Comparison of ENCODE assay signal across 17 cellular contexts in genomic region chr2:237615631-237616249, GRCh38. TPM values are rescaled to one million over a fixed set of nuclear protein-coding genes. Genes with fewer than 3 reads are reported as not detected.
DNase-seq lines count a peak whose midpoint lies in the region; ATAC-seq and TF ChIP-seq lines count a peak whose summit lies in the region.
"Had no signal": no experiment of that assay in that cellular context is flagged by ENCODE, and none has a peak within 500 bp of the region (broad histone marks: within the 10 kb centered on the region; RNA-seq: fewer than 3 reads in every experiment).

No MANE protein-coding gene starts in this region.

- H3K4me3 Mint-ChIP-seq in activated CD4-positive, alpha-beta memory T cell treated with anti-CD3 and anti-CD28 coated beads for 36 hours = no peak overlapping the region
- H3K4me3 Mint-ChIP-seq in activated T-cell treated with anti-CD3 and anti-CD28 coated beads, Interleukin-2, amount 50 U/mL, for 72 hours = no peak overlapping the region

- H3K9me3 ChIP-seq in A673 (ENCODE audit: low read depth, low read length, poor library complexity, severe bottlenecking) (no peaks in the 10 kb centered on the region), right cardiac atrium (ENCODE audit: control insufficient read depth, low read length) (no peaks in the 10 kb centered on the region), gastrocnemius medialis (no peaks in the 10 kb centered on the region)
- H3K9me3 ChIP-seq: HAP-1, neutrophil had no signal

- CTCF ChIA-PET in A673 (lab: Charles Lee) = no interaction called here
- CTCF ChIA-PET in activated CD4-positive, alpha-beta memory T cell treated with anti-CD3 and anti-CD28 coated beads for 36 hours (lab: Charles Lee) = interaction anchor here (1.6 kb wide), 1 partner anchor 129 kb away, joined by 3 read pairs; no protein-coding TSS in a partner anchor

- no peak for TF ChIP-seq POLR2A in gastrocnemius medialis (IDR thresholded peaks at IDR 0.05)

- POLR2A ChIA-PET in A673 (lab: Charles Lee; ENCODE audit: low non-redundant PET) = no interaction called here
- POLR2A ChIA-PET in activated CD4-positive, alpha-beta memory T cell treated with anti-CD3 and anti-CD28 coated beads for 36 hours (lab: Charles Lee) = interaction anchor here (1.4 kb wide), 1 partner anchor 12 kb away, joined by 4 read pairs; no protein-coding TSS in a partner anchor

- peaks cover 24% of the 10 kb centered on the region for H3K4me1 Mint-ChIP-seq in activated CD4-positive, alpha-beta memory T cell treated with anti-CD3 and anti-CD28 coated beads for 36 hours (ENCODE audit: low read depth)
- H3K4me1 Mint-ChIP-seq in activated T-cell treated with anti-CD3 and anti-CD28 coated beads, Interleukin-2, amount 50 U/mL, for 72 hours (ENCODE audit: low read depth) = peaks cover 18% of the 10 kb centered on the region

- H3K9me3 Mint-ChIP-seq in activated CD4-positive, alpha-beta memory T cell treated with anti-CD3 and anti-CD28 coated beads for 36 hours = no peaks in the 10 kb centered on the region
- H3K9me3 Mint-ChIP-seq in activated T-cell treated with anti-CD3 and anti-CD28 coated beads, Interleukin-2, amount 50 U/mL, for 72 hours = no peaks in the 10 kb centered on the region

- H3K4me1 ChIP-seq in A673 (ENCODE audit: insufficient read depth, low read length, poor library complexity, severe bottlenecking) (peaks cover 22% of the 10 kb centered on the region), right cardiac atrium (ENCODE audit: control insufficient read depth, insufficient read depth, low read length) (peaks cover 25% of the 10 kb centered on the region), gastrocnemius medialis (peaks cover 34 to 36% of the 10 kb centered on the region in 2 donors)
- H3K4me1 ChIP-seq: HAP-1 had no signal

- no peak for TF ChIP-seq CTCF in A673 (conservative IDR thresholded peaks at IDR 0.05; ENCODE audit: low read depth, low read length)
- no peak for TF ChIP-seq CTCF in gastrocnemius medialis (IDR thresholded peaks at IDR 0.05 in 4 of 5, conservative IDR thresholded peaks at IDR 0.05 in 1 of 5)

- no peak overlapping the region for H3K27ac Mint-ChIP-seq in activated CD4-positive, alpha-beta memory T cell treated with anti-CD3 and anti-CD28 coated beads for 36 hours
- no peak overlapping the region for H3K27ac Mint-ChIP-seq in activated T-cell treated with anti-CD3 and anti-CD28 coated beads, Interleukin-2, amount 50 U/mL, for 72 hours

- no TSS peak for BruUV-seq in A673 (replicated peaks; lab: Mats Ljungman, UMichigan)

- H3K36me3 ChIP-seq in A673 (ENCODE audit: insufficient read depth, low read length, poor library complexity, severe bottlenecking) = no peaks in the 10 kb centered on the region
- H3K36me3 ChIP-seq in gastrocnemius medialis = no peaks in the 10 kb centered on the region
- H3K36me3 ChIP-seq: HAP-1, neutrophil had no signal

- H3K36me3 Mint-ChIP-seq in activated CD4-positive, alpha-beta memory T cell treated with anti-CD3 and anti-CD28 coated beads for 36 hours = no peaks in the 10 kb centered on the region
- no peaks in the 10 kb centered on the region for H3K36me3 Mint-ChIP-seq in activated T-cell treated with anti-CD3 and anti-CD28 coated beads, Interleukin-2, amount 50 U/mL, for 72 hours (ENCODE audit: insufficient read depth in 2 of 2)

- no peaks in the 10 kb centered on the region for H3K27me3 Mint-ChIP-seq in activated CD4-positive, alpha-beta memory T cell treated with anti-CD3 and anti-CD28 coated beads for 36 hours
- H3K27me3 Mint-ChIP-seq in activated T-cell treated with anti-CD3 and anti-CD28 coated beads, Interleukin-2, amount 50 U/mL, for 72 hours (ENCODE audit: low read depth) = no peaks in the 10 kb centered on the region

- H3K27me3 ChIP-seq in A673 (replicated peaks; ENCODE audit: insufficient read depth, low read depth, low read length, poor library complexity) (no peaks in the 10 kb centered on the region), right cardiac atrium (ENCODE audit: control insufficient read depth, insufficient read depth) (no peaks in the 10 kb centered on the region), gastrocnemius medialis (no peaks in the 10 kb centered on the region)

- intact Hi-C loops in A673 (cut with micrococcal nuclease; ENCODE audit: unreplicated experiment) = no loop called here
- intact Hi-C loops in right cardiac atrium (cut with DNase I) = no loop called here
- intact Hi-C loops in gastrocnemius medialis (cut with DNase I; ENCODE audit: low total_unique reads) = no loop called here
- intact Hi-C loops in activated CD4-positive, alpha-beta memory T cell treated with anti-CD3 and anti-CD28 coated beads for 36 hours (cut with micrococcal nuclease) = no loop called here

- WGBS in right cardiac atrium = 31% methylated on average over 4 of the region's 4 CpGs

- H3K4me3 ChIP-seq in A673 (ENCODE audit: low read depth, low read length, poor library complexity, severe bottlenecking) = no peak overlapping the region
- no peak overlapping the region for H3K4me3 ChIP-seq in right cardiac atrium (ENCODE audit: low read length)
- no peak overlapping the region for H3K4me3 ChIP-seq in gastrocnemius medialis
- H3K4me3 ChIP-seq: GM12878, HAP-1 had no signal

- ATAC-seq in right cardiac atrium (peak; percentile 9 to 22), gastrocnemius medialis (no peak), GM21723 (IDR thresholded peaks at IDR 0.05; ENCODE audit: unreplicated experiment) (no peak)
- no peak for ATAC-seq in activated T-cell treated with anti-CD3 and anti-CD28 coated beads, Interleukin-2, amount 50 U/mL, for 72 hours (replicated peaks in 1 of 2)
- ATAC-seq: activated CD4-positive, CD25-positive, alpha-beta regulatory T cell treated with anti-CD3 and anti-CD28 coated beads, Interleukin-2, amount 50 U/mL, for 24 hours; GM12878 had no signal

- DNase-seq in A673 (ENCODE audit: low spot score) (no peak), right cardiac atrium (no peak), gastrocnemius medialis (no peak)
- DNase-seq in activated CD4-positive, alpha-beta memory T cell treated with anti-CD3 and anti-CD28 coated beads for 36 hours = no peak
- no peak for DNase-seq in stimulated activated CD4-positive, alpha-beta T cell treated with anti-CD3 and anti-CD28 coated beads, Interleukin-1b, Interleukin-23, amount 100 ng/mL, for 48 hours
- DNase-seq in activated T-cell treated with anti-CD3 and anti-CD28 coated beads, Interleukin-2, amount 50 U/mL, for 72 hours = no peak
- DNase-seq: ACHN; DMS53; NCI-H146; NK-92 treated with Interleukin-12 subunit alpha and Interleukin-12 subunit beta, amount 100 ng/mL, for 24 hours had no signal

- H3K27ac ChIP-seq in A673 (ENCODE audit: low read depth, low read length, poor library complexity, severe bottlenecking) (peak overlapping the region; percentile 71), angular gyrus (ENCODE audit: low read depth, low read length) (peak overlapping the region; percentile 64), right cardiac atrium (ENCODE audit: low read length) (peak overlapping the region; percentile 84), gastrocnemius medialis (peak overlapping the region; percentile 61 to 69 (median 67))
- H3K27ac ChIP-seq: neutrophil had no signal

- in situ Hi-C loops in gastrocnemius medialis (cut with MboI; ENCODE audit: low sequenced_read_pairs in 4 of 4) = no loop called here

RNA-seq across cellular contexts. Expression of gene LRRFIP1, which starts 11.6 kb away (rescaled TPM):
- total RNA-seq in A673 (2021) = 69.3 and 71.8 TPM in 2 replicates
- 100 to 1,000 TPM in 1 of 4 donors, 10 to 100 TPM in 3; 85.6 to 106 (median 87.8) TPM for total RNA-seq in right cardiac atrium
- polyA plus RNA-seq in right cardiac atrium = 61.9 TPM
- 10 to 100 TPM; 37.9 to 74.1 (median 54.0) TPM for total RNA-seq in gastrocnemius medialis
- total RNA-seq in activated CD4-positive, alpha-beta memory T cell treated with anti-CD3 and anti-CD28 coated beads for 36 hours = 100 to 1,000 TPM; 238 to 240 TPM
- 100 to 1,000 TPM; 198 to 239 TPM for total RNA-seq in activated T-cell treated with anti-CD3 and anti-CD28 coated beads, Interleukin-2, amount 50 U/mL, for 72 hours

RNA-seq across cellular contexts. Expression of gene RAB17, which starts 25.2 kb away (rescaled TPM):
- total RNA-seq in A673 (2021) (0.62 TPM in 1 of 2 replicates, not detected in the other), right cardiac atrium (1 to 10 TPM in 3 of 4 donors, under 1 TPM in 1; 0.74 to 2.8 (median 1.9) TPM), gastrocnemius medialis (1 to 10 TPM in 1 of 4 donors, under 1 TPM in 1, not detected in 2; 0.42 to 1.3 TPM)
- 2.1 TPM for polyA plus RNA-seq in right cardiac atrium
- total RNA-seq in activated CD4-positive, alpha-beta memory T cell treated with anti-CD3 and anti-CD28 coated beads for 36 hours = not detected
- total RNA-seq in activated T-cell treated with anti-CD3 and anti-CD28 coated beads, Interleukin-2, amount 50 U/mL, for 72 hours = under 1 TPM in 1 of 2 donors, not detected in 1; 0.09 TPM

RNA-seq across cellular contexts. Expression of gene PRLH, which starts 49.4 kb away (rescaled TPM):
- total RNA-seq in A673 (2021) = not detected in 2 replicates
- total RNA-seq in right cardiac atrium = not detected
- not detected for polyA plus RNA-seq in right cardiac atrium
- total RNA-seq in gastrocnemius medialis = not detected
- total RNA-seq in activated CD4-positive, alpha-beta memory T cell treated with anti-CD3 and anti-CD28 coated beads for 36 hours = not detected
- total RNA-seq in activated T-cell treated with anti-CD3 and anti-CD28 coated beads, Interleukin-2, amount 50 U/mL, for 72 hours = not detected
- total RNA-seq: bronchial epithelial cell, GM12878 had no signal
- polyA plus RNA-seq: GM12878 had no signal

Comparison
In these comparisons a context has a peak if more than half of its experiments do, and no peak if none do; other contexts are left out.
1. ATAC-seq: peak in right cardiac atrium (2 of 2); none in gastrocnemius medialis (0 of 2), GM21723 (single experiment) and activated T-cell treated with anti-CD3 and anti-CD28 coated beads, Interleukin-2, amount 50 U/mL, for 72 hours (0 of 2).
2. Peak in every context shown above with its lines, with median percentiles within 50 percentile points of each other: H3K27ac ChIP-seq.